1 cellular context compared by ENCODE assay signal in the genomic region with DNA sequence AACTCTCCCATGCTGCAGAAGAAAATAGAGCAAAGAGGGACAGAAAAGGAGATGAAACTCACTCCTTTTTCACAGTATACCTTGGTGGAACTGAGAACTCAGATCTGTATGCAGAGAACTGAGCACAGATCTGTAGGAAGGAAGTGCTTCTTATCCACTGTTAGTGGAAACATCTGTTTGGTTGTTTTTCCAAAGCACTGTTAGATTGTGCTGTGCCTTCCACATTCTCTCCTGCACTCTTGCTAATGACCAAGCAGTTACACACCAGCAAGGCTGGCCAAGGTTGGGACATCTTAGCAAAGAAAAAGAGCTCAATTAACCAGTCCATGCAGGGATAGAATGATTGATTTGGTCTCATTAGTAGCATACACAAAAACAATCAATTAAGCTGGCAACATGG.
TF ChIP-seq lines count a peak whose summit lies in the region.

No MANE protein-coding gene starts in this region.

TF ChIP-seq in IMR-90, 13 proteins besides CTCF, POLR2A, EP300 and RAD21:
- TF ChIP-seq BHLHE40 (IDR thresholded peaks at IDR 0.05; ENCODE audit: low read depth, low read length) (no peak), SMC3 (IDR thresholded peaks at IDR 0.05; ENCODE audit: low read depth, low read length) (no peak), MAFK (IDR thresholded peaks at IDR 0.05; ENCODE audit: low read depth, low read length) (no peak), RCOR1 (IDR thresholded peaks at IDR 0.05; ENCODE audit: insufficient replicate concordance, low read length) (no peak), NFE2L2 (IDR thresholded peaks at IDR 0.05; ENCODE audit: low read depth, low read length) (no peak), CHD1 (IDR thresholded peaks at IDR 0.05; ENCODE audit: low read depth, low read length) (no peak), MAZ (IDR thresholded peaks at IDR 0.05; ENCODE audit: borderline replicate concordance, low read depth, low read length) (no peak), CEBPB (IDR thresholded peaks at IDR 0.05; ENCODE audit: low read depth, low read length) (no peak), FOS (IDR thresholded peaks at IDR 0.05; ENCODE audit: low read depth, low read length) (no peak), USF2 (IDR thresholded peaks at IDR 0.05; ENCODE audit: low read depth, low read length) (no peak), MXI1 (IDR thresholded peaks at IDR 0.05; ENCODE audit: borderline replicate concordance, low read depth, low read length) (no peak), ELK1 (IDR thresholded peaks at IDR 0.05; ENCODE audit: borderline replicate concordance, low read depth, low read length) (no peak), RFX5 (IDR thresholded peaks at IDR 0.05; ENCODE audit: low read depth, low read length) (no peak)
